ENCODE assay signal across 11 cellular contexts in the genomic region with DNA sequence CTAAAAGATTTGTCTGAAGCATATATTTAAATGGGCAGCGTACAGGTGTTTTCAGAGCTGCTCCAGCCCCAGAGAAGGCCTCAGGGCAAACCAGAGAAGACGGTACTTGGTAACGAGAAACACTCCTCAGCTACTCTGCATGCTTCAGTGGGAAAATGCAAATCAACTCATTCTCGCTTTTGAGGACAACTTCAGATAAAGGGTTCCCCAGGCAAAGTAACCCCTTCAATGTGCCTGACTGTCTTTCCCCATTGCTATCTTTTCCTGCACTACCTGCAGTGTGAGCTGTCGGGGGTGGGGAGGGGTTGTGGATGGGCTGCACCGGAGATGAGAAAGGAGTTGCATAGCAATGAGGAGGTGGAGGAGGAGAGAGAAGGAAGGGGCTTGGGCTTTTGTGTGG.
DNase-seq lines count a peak whose midpoint lies in the region; ATAC-seq and FAIRE-seq lines count a peak whose summit lies in the region.
"Had no signal": no experiment of that assay in that cellular context is flagged by ENCODE, and none has a peak within 500 bp of the region (broad histone marks: within the 10 kb centered on the region; RNA-seq: fewer than 3 reads in every experiment).

No MANE protein-coding gene starts in this region.

- peak overlapping the region in 4 of 11 experiments; percentile 27 to 87 (median 86); a peak in 8 of 22 replicates for H3K9ac ChIP-seq in BLaER1 treated with 17β-estradiol and CSF1 and Interleukin-3, amounts not matched to agents 10 nM and 100 nM
- no peak overlapping the region for H3K9ac ChIP-seq in neuronal stem cell (ENCODE audit: low read depth, low read length, poor library complexity)

- no peak overlapping the region for H2AFZ ChIP-seq in neuronal stem cell (ENCODE audit: low read length)

- no peaks in the 10 kb centered on the region for H4K20me1 ChIP-seq in BLaER1 treated with 17β-estradiol and CSF1 and Interleukin-3, amounts not matched to agents 10 nM and 100 nM

- DNase-seq in GM19239 (ENCODE audit: insufficient read length, low spot score) (peak; percentile 42), NCI-H1092 (lab: John Stamatoyannopoulos, UW) (no peak), NCI-H1694 treated with DMSO at 0.1 percent for 48 hours (lab: John Stamatoyannopoulos, UW) (no peak), neuronal stem cell (ENCODE audit: low spot score) (no peak)
- no peak for DNase-seq in stimulated activated CD4-positive, alpha-beta T cell treated with anti-CD3 and anti-CD28 coated beads, Interleukin-15, amount 100 ng/mL, for 24 hours
- DNase-seq: activated naive CD4-positive, alpha-beta T cell treated with Interleukin-2 at 50 U/mL for 16 hours; KBM-7 had no signal

- no peak overlapping the region for H2BK120ac ChIP-seq in neuronal stem cell (ENCODE audit: low read depth, low read length)

- peaks cover 0 to 69% (median 38%) of the 10 kb centered on the region in 11 experiments; a peak in 16 of 22 replicates for H3K36me3 ChIP-seq in BLaER1 treated with 17β-estradiol and CSF1 and Interleukin-3, amounts not matched to agents 10 nM and 100 nM
- H3K36me3 ChIP-seq in neuronal stem cell (replicated peaks in 1 of 2; ENCODE audit: control insufficient read depth in 2 of 2, insufficient read depth in 2 of 2, low read length in 2 of 2), result no peaks in the 10 kb centered on the region

- no peak overlapping the region for H3K18ac ChIP-seq in neuronal stem cell (ENCODE audit: low read length)

- H3K79me1 ChIP-seq in neuronal stem cell (ENCODE audit: low read depth, low read length), result no peaks in the 10 kb centered on the region

- peaks cover 5 to 72% (median 61%) of the 10 kb centered on the region in 11 experiments; a peak in 18 of 22 replicates for H3K9me3 ChIP-seq in BLaER1 treated with 17β-estradiol and CSF1 and Interleukin-3, amounts not matched to agents 10 nM and 100 nM (replicated peaks in 1 of 11)
- H3K9me3 ChIP-seq in neuronal stem cell (replicated peaks in 1 of 2; ENCODE audit: control insufficient read depth in 2 of 2, insufficient read depth in 1 of 2, low read depth in 1 of 2, low read length in 2 of 2), result no peaks in the 10 kb centered on the region
- H3K9me3 ChIP-seq: A549 had no signal

- H2BK5ac ChIP-seq in neuronal stem cell (ENCODE audit: low read length), result no peak overlapping the region

- no CpG with 5 or more reads among the region's 6 CpGs for WGBS in neuronal stem cell (ENCODE audit: extremely low coverage in 2 of 2, insufficient read length in 2 of 2, insufficient replicate concordance in 1 of 2), 2 donors

- no peak overlapping the region for H4K8ac ChIP-seq in neuronal stem cell (ENCODE audit: low read depth, low read length)

- no peak overlapping the region for H2AK5ac ChIP-seq in neuronal stem cell (ENCODE audit: low read depth, low read length)

- peak; percentile 82 for FAIRE-seq in GM19239 (lab: Jason Lieb, UNC)
- FAIRE-seq: A549 had no signal

- H3K4me1 ChIP-seq in BLaER1 treated with 17β-estradiol and CSF1 and Interleukin-3, amounts not matched to agents 10 nM and 100 nM, result peaks cover 26 to 87% (median 56%) of the 10 kb centered on the region in 10 experiments
- peaks cover 3 to 15% of the 10 kb centered on the region in 2 donors for H3K4me1 ChIP-seq in neuronal stem cell (ENCODE audit: control insufficient read depth in 2 of 2, insufficient read depth in 1 of 2, low read depth in 1 of 2, low read length in 2 of 2)
- H3K4me1 ChIP-seq: A549 had no signal

- no peaks in the 10 kb centered on the region for H3K27me3 ChIP-seq in BLaER1 treated with 17β-estradiol and CSF1 and Interleukin-3, amounts not matched to agents 10 nM and 100 nM
- H3K27me3 ChIP-seq in neuronal stem cell (ENCODE audit: control insufficient read depth in 3 of 3, insufficient read depth in 3 of 3, low read depth in 1 of 3, low read length in 3 of 3), result no peaks in the 10 kb centered on the region

- no peak overlapping the region for H2BK15ac ChIP-seq in neuronal stem cell (ENCODE audit: low read length)

- no peak overlapping the region for H4K91ac ChIP-seq in neuronal stem cell (ENCODE audit: low read depth, low read length, poor library complexity)

- no peak overlapping the region for H3K23ac ChIP-seq in neuronal stem cell (ENCODE audit: low read depth, low read length, poor library complexity)

- no peak overlapping the region for H3K14ac ChIP-seq in neuronal stem cell (ENCODE audit: low read length)

- H3K4ac ChIP-seq in neuronal stem cell (ENCODE audit: low read length), result no peak overlapping the region

- H3K4me3 ChIP-seq in BLaER1 treated with 17β-estradiol and CSF1 and Interleukin-3, amounts not matched to agents 10 nM and 100 nM, result peak overlapping the region in 3 of 10 experiments; percentile 50 to 57 (median 55); a peak in 5 of 20 replicates
- H3K4me3 ChIP-seq in neuronal stem cell (ENCODE audit: low read length in 2 of 2), result no peak overlapping the region
- H3K4me3 ChIP-seq: A549 had no signal

- peak overlapping the region in 6 of 11 experiments; percentile 20 to 97 (median 92); a peak in 10 of 22 replicates for H3K27ac ChIP-seq in BLaER1 treated with 17β-estradiol and CSF1 and Interleukin-3, amounts not matched to agents 10 nM and 100 nM
- no peak overlapping the region for H3K27ac ChIP-seq in neuronal stem cell (replicated peaks; ENCODE audit: low read length)
- H3K27ac ChIP-seq: A549 had no signal

- H2BK12ac ChIP-seq in neuronal stem cell (ENCODE audit: low read length), result no peak overlapping the region

- peak overlapping the region in 10 of 11 experiments; percentile 13 to 92 (median 84); a peak in 18 of 22 replicates for H3K4me2 ChIP-seq in BLaER1 treated with 17β-estradiol and CSF1 and Interleukin-3, amounts not matched to agents 10 nM and 100 nM
- no peak overlapping the region for H3K4me2 ChIP-seq in neuronal stem cell (ENCODE audit: insufficient read depth, low read length, poor library complexity, severe bottlenecking)
- H3K4me2 ChIP-seq: A549 had no signal

- ATAC-seq in HG02759 (IDR thresholded peaks at IDR 0.05; ENCODE audit: unreplicated experiment) (peak; percentile 90), HG03558 (IDR thresholded peaks at IDR 0.05; ENCODE audit: extremely low read depth, unreplicated experiment) (peak; percentile 74)
- ATAC-seq: A549 had no signal
